Comparison of ENCODE assay signal across 8 cellular contexts in the genomic region with DNA sequence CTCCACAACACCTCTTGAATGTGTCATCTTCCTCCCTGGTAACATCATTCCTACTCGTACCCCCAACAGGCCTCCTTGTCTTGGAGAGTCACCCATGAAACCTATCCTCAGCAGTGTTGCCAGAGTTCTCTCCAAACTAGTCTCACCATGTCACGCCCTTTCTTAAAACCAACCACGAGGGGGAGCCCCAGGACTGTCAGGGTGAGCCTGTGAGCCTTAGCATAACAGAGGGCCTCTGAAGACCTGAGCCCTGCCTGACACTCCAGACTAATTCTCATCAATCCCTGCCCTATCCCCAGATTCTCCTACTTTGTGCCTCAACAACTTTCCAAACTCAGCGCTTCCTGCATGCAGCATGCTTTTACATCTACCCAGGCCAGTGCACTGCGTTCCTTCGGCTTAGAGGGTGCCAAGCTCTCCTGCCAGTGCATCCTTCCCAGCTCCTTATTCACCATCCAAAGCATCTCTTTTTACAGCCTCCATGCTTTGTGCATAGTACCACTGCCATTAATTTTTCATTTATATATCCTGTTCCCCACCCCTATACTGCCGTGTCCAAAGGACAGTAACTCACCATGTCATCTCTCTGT.
DNase-seq lines count a peak whose midpoint lies in the region; ATAC-seq and TF ChIP-seq lines count a peak whose summit lies in the region.

No MANE protein-coding gene starts in this region.

- DNase-seq in AG09319 (ENCODE audit: extremely low read depth, low read depth) (peak; percentile 68), NCI-H2171 treated with DMSO at 0.1 percent for 48 hours (lab: John Stamatoyannopoulos, UW) (peak; percentile 70), cardiac fibroblast (ENCODE audit: low read depth in 2 of 2) (peak; percentile 91 to 93), kidney tubule cell (ENCODE audit: low spot score) (peak; percentile 84)
- peak; percentile 68 to 73 for DNase-seq in stimulated activated CD4-positive, alpha-beta T cell treated with anti-CD3 and anti-CD28 coated beads, Interleukin-2, amount 100 ng/mL, for 48 hours

- ATAC-seq in GM18868 (IDR thresholded peaks at IDR 0.05; ENCODE audit: unreplicated experiment) (peak; percentile 82), HG03066 (IDR thresholded peaks at IDR 0.05; ENCODE audit: low read depth, unreplicated experiment) (peak; percentile 78)

- TF ChIP-seq CTCF in AG09319 (IDR thresholded peaks at IDR 0.05; ENCODE audit: low read depth, low read length) (peak; percentile 69), VCaP (conservative IDR thresholded peaks at IDR 0.05) (peak; percentile 89), cardiac fibroblast (IDR thresholded peaks at IDR 0.05; ENCODE audit: low read depth, low read length) (peak; percentile 80)

- H3K4me3 ChIP-seq in cardiac fibroblast (replicated peaks in 1 of 2; ENCODE audit: low read depth in 2 of 2, low read length in 2 of 2), result no peak overlapping the region

- H3K27ac ChIP-seq in VCaP, result no peak overlapping the region
